15 cellular contexts compared by ENCODE assay signal in the genomic region with DNA sequence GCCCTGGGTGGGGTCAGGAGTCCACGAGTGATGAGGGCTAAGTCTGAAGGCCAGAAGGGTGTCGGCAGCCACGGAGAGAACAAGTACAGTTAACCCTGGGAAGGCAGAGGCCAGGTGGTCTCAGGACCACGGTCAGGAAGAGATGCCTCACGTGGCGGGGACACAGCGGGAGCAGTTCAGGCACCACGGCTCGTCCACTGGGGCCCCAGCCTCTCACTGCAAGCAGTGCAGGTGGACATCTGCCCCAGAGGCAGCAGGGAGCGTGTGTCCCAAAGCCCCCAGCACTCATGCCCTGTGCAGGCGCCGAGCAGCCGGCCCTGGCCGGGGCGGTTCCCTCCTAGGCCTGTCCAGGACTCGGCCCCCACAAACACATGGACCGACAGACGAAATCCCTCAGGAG. TPM values are rescaled to one million over a fixed set of nuclear protein-coding genes. Genes with fewer than 3 reads are reported as not detected.
"Had no signal": no experiment of that assay in that cellular context is flagged by ENCODE, and none has a peak within 500 bp of the region (broad histone marks: within the 10 kb centered on the region; RNA-seq: fewer than 3 reads in every experiment).

No MANE protein-coding gene starts in this region.

- H3K27ac Mint-ChIP-seq: activated naive CD8-positive, alpha-beta T cell; natural killer cell; progenitor cell of endocrine pancreas had no signal

- H3K4me3 Mint-ChIP-seq: activated naive CD8-positive, alpha-beta T cell had no signal

- DNase-seq: activated CD4-positive, alpha-beta T cell treated with anti-CD3 and anti-CD28 coated beads, Interleukin-2, amount 50 U/mL, for 1 hour; activated effector memory CD4-positive, alpha-beta T cell treated with Interleukin-2 at 50 U/mL for 16 hours; dermis blood vessel endothelial cell; effector memory CD4-positive, alpha-beta T cell; esophagus squamous epithelium; heart right ventricle; kidney glomerular epithelial cell; mesendoderm; natural killer cell; occipital lobe; testis had no signal

- H3K4me3 ChIP-seq: esophagus squamous epithelium, heart right ventricle, right atrium auricular region, SK-N-MC, testis had no signal

- H3K27me3 Mint-ChIP-seq: activated naive CD8-positive, alpha-beta T cell; progenitor cell of endocrine pancreas had no signal

- H3K9me3 Mint-ChIP-seq: natural killer cell had no signal

- H3K9me3 ChIP-seq: esophagus squamous epithelium, right atrium auricular region, testis had no signal

- H3K27ac ChIP-seq: esophagus squamous epithelium, heart right ventricle, right atrium auricular region, testis had no signal

- H3K27me3 ChIP-seq: esophagus squamous epithelium, heart right ventricle, right atrium auricular region, testis had no signal

- ATAC-seq: heart right ventricle, natural killer cell had no signal

RNA-seq across cellular contexts. Expression of a gene that starts 15.5 kb away (rescaled TPM):
- total RNA-seq: natural killer cell had no signal
